Comparison of ENCODE assay signal across 12 cellular contexts in the genomic region with DNA sequence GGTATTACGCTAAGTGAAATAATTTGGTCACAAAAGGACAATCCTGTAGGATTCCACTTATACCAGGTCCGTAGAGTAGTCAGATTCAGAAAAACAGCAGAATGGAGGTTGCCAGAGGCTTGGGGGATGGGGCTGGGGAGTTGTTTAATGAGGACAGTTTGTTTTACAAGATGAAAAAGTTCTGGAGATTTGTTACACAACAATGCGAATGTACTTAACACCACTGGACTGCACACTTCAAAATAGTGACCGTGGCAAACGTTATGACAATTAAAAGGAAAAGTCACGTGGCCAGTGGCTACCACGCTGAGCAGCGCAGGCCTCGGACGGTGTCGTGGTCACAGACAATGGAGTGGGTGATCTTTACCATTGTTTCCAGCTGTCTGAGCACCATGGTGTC.
DNase-seq lines count a peak whose midpoint lies in the region; ATAC-seq and TF ChIP-seq lines count a peak whose summit lies in the region.
"Had no signal": no experiment of that assay in that cellular context is flagged by ENCODE, and none has a peak within 500 bp of the region (broad histone marks: within the 10 kb centered on the region; RNA-seq: fewer than 3 reads in every experiment).

No MANE protein-coding gene starts in this region.

- POLR2A ChIA-PET in RWPE1 (lab: Yijun Ruan, JAX; ENCODE audit: low non-redundant PET), result no interaction called here

- no peaks in the 10 kb centered on the region for H3K27me3 Mint-ChIP-seq in activated CD4-positive, alpha-beta T cell treated with anti-CD3 and anti-CD28 coated beads, Interleukin-2, amount 10 ng/mL, durations not matched to agents 24 days and 14 days

- DNase-seq in activated CD4-positive, alpha-beta T cell treated with anti-CD3 and anti-CD28 coated beads, Interleukin-2, amount 10 ng/mL, durations not matched to agents 24 days and 14 days, result no peak
- DNase-seq in activated CD4-positive, alpha-beta T cell treated with anti-CD3 and anti-CD28 coated beads for 1 hour, result no peak
- DNase-seq in RWPE1 (ENCODE audit: low spot score) (no peak), NCI-H1105 treated with DMSO at 0.1 percent for 48 hours (lab: John Stamatoyannopoulos, UW) (no peak), NCI-H128 (lab: John Stamatoyannopoulos, UW; ENCODE audit: unreplicated experiment) (no peak), cerebellum (ENCODE audit: low spot score) (no peak)
- no peak for DNase-seq in stimulated activated effector memory CD8-positive, alpha-beta T cell treated with anti-CD3 and anti-CD28 coated beads, Interleukin-12 subunit alpha, Interleukin-12 subunit beta, amount 100 ng/mL, for 72 hours (ENCODE audit: low spot score in 2 of 2)
- DNase-seq: GDM1, NCI-H1105, T1000 had no signal

- H3K4me3 ChIP-seq in gastroesophageal sphincter, result no peak overlapping the region
- H3K4me3 ChIP-seq: A549 had no signal

- peak overlapping the region; percentile 66 for H3K27ac Mint-ChIP-seq in activated CD4-positive, alpha-beta T cell treated with anti-CD3 and anti-CD28 coated beads, Interleukin-2, amount 10 ng/mL, durations not matched to agents 24 days and 14 days
- H3K27ac Mint-ChIP-seq in stimulated activated effector memory CD8-positive, alpha-beta T cell treated with anti-CD3 and anti-CD28 coated beads, Interleukin-12 subunit alpha, Interleukin-12 subunit beta, amount 100 ng/mL, for 72 hours, result peak overlapping the region; percentile 12

- ATAC-seq in gastroesophageal sphincter, result peak; percentile 11
- no peak for ATAC-seq in stimulated activated effector memory CD8-positive, alpha-beta T cell treated with anti-CD3 and anti-CD28 coated beads, Interleukin-12 subunit alpha, Interleukin-12 subunit beta, amount 100 ng/mL, for 72 hours
- ATAC-seq: A549 had no signal

- peaks cover 33% of the 10 kb centered on the region for H3K36me3 Mint-ChIP-seq in activated CD4-positive, alpha-beta T cell treated with anti-CD3 and anti-CD28 coated beads, Interleukin-2, amount 10 ng/mL, durations not matched to agents 24 days and 14 days (ENCODE audit: low read depth)
- H3K36me3 Mint-ChIP-seq in stimulated activated effector memory CD8-positive, alpha-beta T cell treated with anti-CD3 and anti-CD28 coated beads, Interleukin-12 subunit alpha, Interleukin-12 subunit beta, amount 100 ng/mL, for 72 hours, result peaks cover 47% of the 10 kb centered on the region

- H3K27me3 ChIP-seq in gastroesophageal sphincter, result no peaks in the 10 kb centered on the region

- H3K9me3 Mint-ChIP-seq in activated CD4-positive, alpha-beta T cell treated with anti-CD3 and anti-CD28 coated beads, Interleukin-2, amount 10 ng/mL, durations not matched to agents 24 days and 14 days, result no peaks in the 10 kb centered on the region
- no peaks in the 10 kb centered on the region for H3K9me3 Mint-ChIP-seq in stimulated activated effector memory CD8-positive, alpha-beta T cell treated with anti-CD3 and anti-CD28 coated beads, Interleukin-12 subunit alpha, Interleukin-12 subunit beta, amount 100 ng/mL, for 72 hours

- TF ChIP-seq CTCF in RWPE1 (conservative IDR thresholded peaks at IDR 0.05; ENCODE audit: low read depth) (no peak), gastroesophageal sphincter (IDR thresholded peaks at IDR 0.05) (no peak)

- H3K4me1 ChIP-seq in gastroesophageal sphincter, result peaks cover 24 to 99% (median 70%) of the 10 kb centered on the region in 3 donors

- peaks cover 44% of the 10 kb centered on the region for H3K4me1 Mint-ChIP-seq in activated CD4-positive, alpha-beta T cell treated with anti-CD3 and anti-CD28 coated beads, Interleukin-2, amount 10 ng/mL, durations not matched to agents 24 days and 14 days
- peaks cover 62% of the 10 kb centered on the region for H3K4me1 Mint-ChIP-seq in stimulated activated effector memory CD8-positive, alpha-beta T cell treated with anti-CD3 and anti-CD28 coated beads, Interleukin-12 subunit alpha, Interleukin-12 subunit beta, amount 100 ng/mL, for 72 hours

- no peaks in the 10 kb centered on the region for H3K9me3 ChIP-seq in gastroesophageal sphincter
- H3K9me3 ChIP-seq: A549 had no signal

- H3K36me3 ChIP-seq in gastroesophageal sphincter, result peaks cover 0 to 24% of the 10 kb centered on the region in 2 donors

- no peak overlapping the region for H3K4me3 Mint-ChIP-seq in activated CD4-positive, alpha-beta T cell treated with anti-CD3 and anti-CD28 coated beads, Interleukin-2, amount 10 ng/mL, durations not matched to agents 24 days and 14 days
- H3K4me3 Mint-ChIP-seq in stimulated activated effector memory CD8-positive, alpha-beta T cell treated with anti-CD3 and anti-CD28 coated beads, Interleukin-12 subunit alpha, Interleukin-12 subunit beta, amount 100 ng/mL, for 72 hours, result no peak overlapping the region

- TF ChIP-seq POLR2A in gastroesophageal sphincter (IDR thresholded peaks at IDR 0.05), result no peak

- intact Hi-C loops in activated CD4-positive, alpha-beta T cell treated with anti-CD3 and anti-CD28 coated beads, Interleukin-2, amount 10 ng/mL, durations not matched to agents 24 days and 14 days (cut with micrococcal nuclease), result no loop called here

- TF ChIP-seq EP300 in gastroesophageal sphincter (IDR thresholded peaks at IDR 0.05), result no peak

- CTCF ChIA-PET in RWPE1 (lab: Yijun Ruan, JAX), result no interaction called here

- 56 to 68% methylated on average over 8 to 11 of the region's 11 CpGs for WGBS in gastroesophageal sphincter (ENCODE audit: low coverage in 1 of 2), 2 donors

- H3K27ac ChIP-seq in RWPE1, result peak overlapping the region; percentile 96
- peak overlapping the region in 3 of 4 donors; percentile 87 to 94 (median 91) for H3K27ac ChIP-seq in gastroesophageal sphincter
